In the genomic region with DNA sequence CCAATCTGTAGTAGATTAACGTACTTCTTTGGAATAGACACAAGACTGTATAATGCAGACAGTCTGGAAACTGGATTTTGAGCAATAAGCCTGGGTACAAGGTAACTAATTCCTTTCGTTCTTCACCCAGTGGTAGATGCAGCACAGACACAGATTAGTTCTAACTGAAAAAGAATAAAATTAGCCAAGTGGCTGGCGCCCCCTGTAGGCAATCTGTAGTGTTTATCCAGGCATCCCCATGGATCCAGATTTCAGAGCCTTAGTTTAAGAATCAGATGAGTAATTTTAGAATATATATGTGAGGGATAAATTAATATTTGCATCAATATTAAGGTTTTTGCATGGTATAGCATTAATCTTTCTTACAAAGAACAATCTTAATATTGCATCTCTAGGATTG, we compare ENCODE assay signal across 8 cellular contexts.
DNase-seq lines count a peak whose midpoint lies in the region; ATAC-seq and TF ChIP-seq lines count a peak whose summit lies in the region.

No MANE protein-coding gene starts in this region.

- H3K27ac Mint-ChIP-seq in T-cell: no peak overlapping the region

- H3K36me3 ChIP-seq in cardiac muscle cell (no peaks in the 10 kb centered on the region), right atrium auricular region (no peaks in the 10 kb centered on the region), mucosa of descending colon (ENCODE audit: low read depth) (no peaks in the 10 kb centered on the region), ascending aorta (no peaks in the 10 kb centered on the region)

- no peak overlapping the region for H3K4me3 Mint-ChIP-seq in T-cell

- POLR2A ChIA-PET in T-cell (lab: Charles Lee): no interaction called here

- H3K9me3 ChIP-seq in cardiac muscle cell (ENCODE audit: low read depth) (no peaks in the 10 kb centered on the region), right atrium auricular region (no peaks in the 10 kb centered on the region), mucosa of descending colon (no peaks in the 10 kb centered on the region), ascending aorta (no peaks in the 10 kb centered on the region)

- H3K9me3 Mint-ChIP-seq in T-cell: peaks cover 0 to 5% (median 4%) of the 10 kb centered on the region in 3 donors

- CTCF ChIA-PET in T-cell (lab: Charles Lee): no interaction called here

- in situ Hi-C loops in astrocyte of the spinal cord (cut with HindIII; ENCODE audit: low sequenced_read_pairs): no loop called here

- H3K27ac ChIP-seq in cardiac muscle cell (no peak overlapping the region), right atrium auricular region (no peak overlapping the region), ascending aorta (no peak overlapping the region)

- H3K27me3 ChIP-seq in cardiac muscle cell (no peaks in the 10 kb centered on the region), right atrium auricular region (no peaks in the 10 kb centered on the region), ascending aorta (no peaks in the 10 kb centered on the region)

- H3K4me1 Mint-ChIP-seq in T-cell: no peaks in the 10 kb centered on the region

- H3K36me3 Mint-ChIP-seq in T-cell: no peaks in the 10 kb centered on the region

- H3K4me1 ChIP-seq in cardiac muscle cell (ENCODE audit: low read depth) (no peaks in the 10 kb centered on the region), right atrium auricular region (no peaks in the 10 kb centered on the region), mucosa of descending colon (ENCODE audit: low read depth) (no peaks in the 10 kb centered on the region), ascending aorta (no peaks in the 10 kb centered on the region)

- no peaks in the 10 kb centered on the region for H3K27me3 Mint-ChIP-seq in T-cell

- intact Hi-C loops in mucosa of descending colon (cut with DNase I, micrococcal nuclease): loop anchor here in 1 of 2 donors (5.0 kb wide), 1 partner anchor 187 kb away; no protein-coding TSS in a partner anchor
- intact Hi-C loops in ascending aorta (cut with DNase I): no loop called here

- H3K4me3 ChIP-seq in cardiac muscle cell (no peak overlapping the region), right atrium auricular region (no peak overlapping the region), astrocyte of the spinal cord (ENCODE audit: low read depth, low read length) (no peak overlapping the region), mucosa of descending colon (no peak overlapping the region), ascending aorta (no peak overlapping the region)

- peak; percentile 81 for ATAC-seq in mucosa of descending colon
- no peak for ATAC-seq in T-cell (replicated peaks in 1 of 4)
- ATAC-seq in HG03039 (IDR thresholded peaks at IDR 0.05; ENCODE audit: unreplicated experiment): no peak

- TF ChIP-seq CTCF in cardiac muscle cell (IDR thresholded peaks at IDR 0.05; ENCODE audit: low read depth, low read length) (peak; percentile 34), right atrium auricular region (IDR thresholded peaks at IDR 0.05) (peak in 1 of 2 donors; percentile 56), astrocyte of the spinal cord (IDR thresholded peaks at IDR 0.05; ENCODE audit: low read depth, low read length) (peak; percentile 46), mucosa of descending colon (IDR thresholded peaks at IDR 0.05) (peak; percentile 52), ascending aorta (IDR thresholded peaks at IDR 0.05) (no peak)

- DNase-seq in cardiac muscle cell (ENCODE audit: low read depth in 1 of 2, low spot score in 1 of 2): peak; percentile 10 to 77
- no peak for DNase-seq in right atrium auricular region (ENCODE audit: low spot score)
- peak; percentile 62 for DNase-seq in NCI-H146 treated with DMSO at 0.1 percent for 48 hours (lab: John Stamatoyannopoulos, UW; ENCODE audit: unreplicated experiment)
- peak; percentile 5 for DNase-seq in astrocyte of the spinal cord (ENCODE audit: low read depth, low spot score)
- DNase-seq in mucosa of descending colon: peak in 2 of 3 donors; percentile 59 to 83
- no peak for DNase-seq in T-cell
- DNase-seq in ascending aorta (ENCODE audit: low spot score in 2 of 2): no peak

Comparison
In these comparisons a context has a peak if more than half of its experiments do, and no peak if none do; other contexts are left out.
1. DNase-seq: peak in cardiac muscle cell (2 of 2), NCI-H146 treated with DMSO at 0.1 percent for 48 hours (single experiment), astrocyte of the spinal cord (single experiment) and mucosa of descending colon (2 of 3); none in right atrium auricular region (single experiment), T-cell (0 of 34) and ascending aorta (0 of 2).
2. CTCF ChIP-seq: peak in cardiac muscle cell (single experiment), astrocyte of the spinal cord (single experiment) and mucosa of descending colon (single experiment); none in ascending aorta (0 of 3).